ENCODE assay signal across 25 cellular contexts in genomic region chr5:98722188-98722587, GRCh38.
"Had no signal": no experiment of that assay in that cellular context is flagged by ENCODE, and none has a peak within 500 bp of the region (broad histone marks: within the 10 kb centered on the region; RNA-seq: fewer than 3 reads in every experiment).

No MANE protein-coding gene starts in this region.

- H3K27ac Mint-ChIP-seq: naive B cell; stimulated activated naive CD8-positive, alpha-beta T cell treated with anti-CD3 and anti-CD28 coated beads, Interleukin-15, amount 100 ng/mL, for 72 hours; T-helper 1 cell treated with Interleukin-12 subunit alpha and Interleukin-12 subunit beta and Interleukin-4 antibody, amounts not matched to agents 30 μg/mL and 1 μg/mL, for 36 hours had no signal

- H3K36me3 ChIP-seq: prostate gland, right atrium auricular region, suprapubic skin, transverse colon, uterus had no signal

- H3K36me3 Mint-ChIP-seq: naive B cell had no signal

- DNase-seq: activated CD4-positive, alpha-beta T cell treated with anti-CD3 and anti-CD28 coated beads for 1 hour; activated CD8-positive, alpha-beta memory T cell treated with anti-CD3 and anti-CD28 coated beads for 24 hours; activated CD8-positive, alpha-beta memory T cell treated with anti-CD3 and anti-CD28 coated beads, Interleukin-2, amount 50 U/mL, for 48 hours; activated effector memory CD4-positive, alpha-beta T cell treated with Interleukin-2 at 50 U/mL for 16 hours; activated naive CD4-positive, alpha-beta T cell treated with anti-CD3 and anti-CD28 coated beads, Interleukin-2, amount 50 U/mL, for 16 hours; activated T-cell treated with anti-CD3 and anti-CD28 coated beads, Interleukin-2, amount 50 U/mL, for 48 hours; aorta; dorsolateral prefrontal cortex; hypothalamus; kidney; midbrain; naive B cell; stimulated activated CD4-positive, alpha-beta T cell treated with anti-CD3 and anti-CD28 coated beads, Interleukin-15, amount 100 ng/mL, for 24 hours; stimulated activated CD4-positive, alpha-beta T cell treated with anti-CD3 and anti-CD28 coated beads, Interleukin-4, amount 100 ng/mL, for 1 hour; stimulated activated naive CD8-positive, alpha-beta T cell treated with anti-CD3 and anti-CD28 coated beads, Interleukin-15, amount 100 ng/mL, for 72 hours; transverse colon; uterus had no signal

- H3K9me3 ChIP-seq: prostate gland, suprapubic skin, transverse colon, uterus had no signal

- H3K4me1 Mint-ChIP-seq: naive B cell; stimulated activated naive CD8-positive, alpha-beta T cell treated with anti-CD3 and anti-CD28 coated beads, Interleukin-15, amount 100 ng/mL, for 72 hours had no signal

- ATAC-seq: left lobe of liver; stimulated activated naive CD8-positive, alpha-beta T cell treated with anti-CD3 and anti-CD28 coated beads, Interleukin-15, amount 100 ng/mL, for 72 hours had no signal

- H3K4me3 Mint-ChIP-seq: naive B cell; neural crest cell; stimulated activated naive CD8-positive, alpha-beta T cell treated with anti-CD3 and anti-CD28 coated beads, Interleukin-15, amount 100 ng/mL, for 72 hours; T-helper 1 cell treated with Interleukin-12 subunit alpha and Interleukin-12 subunit beta and Interleukin-4 antibody, amounts not matched to agents 30 μg/mL and 1 μg/mL, for 36 hours had no signal

- H3K4me1 ChIP-seq: prostate gland, right atrium auricular region, suprapubic skin, transverse colon, uterus had no signal

- H3K27me3 ChIP-seq: dorsolateral prefrontal cortex, right atrium auricular region, suprapubic skin, transverse colon, uterus had no signal

- H3K4me3 ChIP-seq: dorsolateral prefrontal cortex, prostate gland, right atrium auricular region, skin epidermis, suprapubic skin, transverse colon, uterus had no signal

- H3K27ac ChIP-seq: dorsolateral prefrontal cortex, prostate gland, right atrium auricular region, skin epidermis, suprapubic skin, transverse colon, uterus, VCaP had no signal
